1 cellular context compared by ENCODE assay signal in the genomic region with DNA sequence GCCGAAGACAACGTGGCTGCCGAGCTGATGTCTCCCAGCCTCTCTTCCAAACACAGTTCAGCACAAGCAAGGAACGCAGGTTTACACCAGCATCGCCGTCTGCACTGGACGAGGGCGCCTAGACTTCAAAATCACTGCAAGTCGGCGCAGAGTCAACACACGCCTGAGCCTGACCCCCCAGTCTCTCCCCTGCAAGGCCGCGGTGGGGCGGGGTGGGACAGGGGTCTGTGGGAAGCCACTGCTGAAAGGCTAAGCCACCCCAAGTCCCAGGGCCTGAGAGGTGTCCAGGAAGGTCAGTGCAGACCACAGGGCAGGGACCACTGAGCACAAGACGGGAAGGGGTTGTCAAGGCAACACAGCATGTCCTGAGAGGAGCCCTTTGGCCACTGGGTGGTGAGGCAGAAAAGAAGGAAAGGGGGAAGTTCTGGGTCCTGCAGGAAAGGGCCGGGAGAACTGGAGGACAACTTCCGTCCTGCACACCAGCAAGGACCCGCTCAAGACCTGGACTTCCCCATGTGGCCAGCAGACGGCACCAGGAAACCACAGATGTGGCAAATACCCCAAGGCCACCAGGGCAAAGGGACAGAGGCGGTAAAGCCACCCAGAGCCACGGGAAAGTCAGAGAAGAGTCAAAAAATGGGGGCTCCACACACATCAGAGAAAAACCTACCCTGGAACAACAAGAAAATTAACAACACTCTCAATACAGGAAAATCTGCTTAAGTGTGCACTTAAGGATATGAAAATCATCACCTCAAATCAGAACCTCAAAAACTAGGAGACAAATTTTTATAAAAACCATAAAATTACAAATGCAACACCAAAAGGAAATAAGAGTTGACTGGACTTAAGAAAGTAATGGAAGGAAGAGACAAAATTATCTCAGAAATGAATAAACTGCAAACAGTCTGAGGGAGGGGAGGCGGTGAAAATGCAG.
TF ChIP-seq lines count a peak whose summit lies in the region.

No MANE protein-coding gene starts in this region.

TF ChIP-seq in HepG2, 621 proteins besides CTCF, POLR2A, EP300 and RAD21 (continued from another document and continues in another):
- no peak for TF ChIP-seq ZSCAN25 (CRISPR knock-in tag; IDR thresholded peaks at IDR 0.05)
- TF ChIP-seq NCOA2 (CRISPR knock-in tag; IDR thresholded peaks at IDR 0.05): no peak
- 0 out of 2 replicates have a peak, but pooled peaks have one; percentile 32 for TF ChIP-seq ZBTB7B (CRISPR knock-in tag; IDR thresholded peaks at IDR 0.05)
- no peak for TF ChIP-seq FOXA1 (IDR thresholded peaks at IDR 0.05)
- TF ChIP-seq FOXA1 (CRISPR knock-in tag; IDR thresholded peaks at IDR 0.05): no peak
- TF ChIP-seq KLF11 (CRISPR knock-in tag; IDR thresholded peaks at IDR 0.05): no peak
- no peak for TF ChIP-seq KDM5B (CRISPR knock-in tag; IDR thresholded peaks at IDR 0.05; ENCODE audit: borderline replicate concordance)
- TF ChIP-seq ZNF564 (CRISPR knock-in tag; IDR thresholded peaks at IDR 0.05): no peak
- TF ChIP-seq ZNF589 (CRISPR knock-in tag; conservative IDR thresholded peaks at IDR 0.05): no peak
- no peak for TF ChIP-seq PRPF4 (IDR thresholded peaks at IDR 0.05; ENCODE audit: low read depth, low read length, poor library complexity, severe bottlenecking)
- TF ChIP-seq, protein P1, sequence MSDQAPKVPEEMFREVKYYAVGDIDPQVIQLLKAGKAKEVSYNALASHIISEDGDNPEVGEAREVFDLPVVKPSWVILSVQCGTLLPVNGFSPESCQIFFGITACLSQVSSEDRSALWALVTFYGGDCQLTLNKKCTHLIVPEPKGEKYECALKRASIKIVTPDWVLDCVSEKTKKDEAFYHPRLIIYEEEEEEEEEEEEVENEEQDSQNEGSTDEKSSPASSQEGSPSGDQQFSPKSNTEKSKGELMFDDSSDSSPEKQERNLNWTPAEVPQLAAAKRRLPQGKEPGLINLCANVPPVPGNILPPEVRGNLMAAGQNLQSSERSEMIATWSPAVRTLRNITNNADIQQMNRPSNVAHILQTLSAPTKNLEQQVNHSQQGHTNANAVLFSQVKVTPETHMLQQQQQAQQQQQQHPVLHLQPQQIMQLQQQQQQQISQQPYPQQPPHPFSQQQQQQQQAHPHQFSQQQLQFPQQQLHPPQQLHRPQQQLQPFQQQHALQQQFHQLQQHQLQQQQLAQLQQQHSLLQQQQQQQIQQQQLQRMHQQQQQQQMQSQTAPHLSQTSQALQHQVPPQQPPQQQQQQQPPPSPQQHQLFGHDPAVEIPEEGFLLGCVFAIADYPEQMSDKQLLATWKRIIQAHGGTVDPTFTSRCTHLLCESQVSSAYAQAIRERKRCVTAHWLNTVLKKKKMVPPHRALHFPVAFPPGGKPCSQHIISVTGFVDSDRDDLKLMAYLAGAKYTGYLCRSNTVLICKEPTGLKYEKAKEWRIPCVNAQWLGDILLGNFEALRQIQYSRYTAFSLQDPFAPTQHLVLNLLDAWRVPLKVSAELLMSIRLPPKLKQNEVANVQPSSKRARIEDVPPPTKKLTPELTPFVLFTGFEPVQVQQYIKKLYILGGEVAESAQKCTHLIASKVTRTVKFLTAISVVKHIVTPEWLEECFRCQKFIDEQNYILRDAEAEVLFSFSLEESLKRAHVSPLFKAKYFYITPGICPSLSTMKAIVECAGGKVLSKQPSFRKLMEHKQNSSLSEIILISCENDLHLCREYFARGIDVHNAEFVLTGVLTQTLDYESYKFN (CRISPR knock-in tag; conservative IDR thresholded peaks at IDR 0.05): no peak
- TF ChIP-seq ZNF737 (CRISPR knock-in tag; IDR thresholded peaks at IDR 0.05; ENCODE audit: borderline replicate concordance): no peak
- TF ChIP-seq ZKSCAN1 (IDR thresholded peaks at IDR 0.05; ENCODE audit: low read length): no peak
- no peak for TF ChIP-seq SALL2 (CRISPR knock-in tag; IDR thresholded peaks at IDR 0.05)
- TF ChIP-seq ZNF530 (CRISPR knock-in tag; IDR thresholded peaks at IDR 0.05; ENCODE audit: low read depth): no peak
- no peak for TF ChIP-seq ZNF563 (CRISPR knock-in tag; IDR thresholded peaks at IDR 0.05)
- TF ChIP-seq JARID2 (CRISPR knock-in tag; IDR thresholded peaks at IDR 0.05; ENCODE audit: insufficient replicate concordance): no peak
- TF ChIP-seq CBX5 (CRISPR knock-in tag; IDR thresholded peaks at IDR 0.05; ENCODE audit: borderline replicate concordance): no peak
- no peak for TF ChIP-seq ARID2 (CRISPR knock-in tag; IDR thresholded peaks at IDR 0.05; ENCODE audit: borderline replicate concordance)
- no peak for TF ChIP-seq ZNF616 (CRISPR knock-in tag; IDR thresholded peaks at IDR 0.05; ENCODE audit: low read depth)
- TF ChIP-seq ARNTL (CRISPR knock-in tag; IDR thresholded peaks at IDR 0.05): 0 out of 2 replicates have a peak, but pooled peaks have one; percentile 42
- no peak for TF ChIP-seq TP53 (CRISPR knock-in tag; conservative IDR thresholded peaks at IDR 0.05)
- TF ChIP-seq, protein P2, sequence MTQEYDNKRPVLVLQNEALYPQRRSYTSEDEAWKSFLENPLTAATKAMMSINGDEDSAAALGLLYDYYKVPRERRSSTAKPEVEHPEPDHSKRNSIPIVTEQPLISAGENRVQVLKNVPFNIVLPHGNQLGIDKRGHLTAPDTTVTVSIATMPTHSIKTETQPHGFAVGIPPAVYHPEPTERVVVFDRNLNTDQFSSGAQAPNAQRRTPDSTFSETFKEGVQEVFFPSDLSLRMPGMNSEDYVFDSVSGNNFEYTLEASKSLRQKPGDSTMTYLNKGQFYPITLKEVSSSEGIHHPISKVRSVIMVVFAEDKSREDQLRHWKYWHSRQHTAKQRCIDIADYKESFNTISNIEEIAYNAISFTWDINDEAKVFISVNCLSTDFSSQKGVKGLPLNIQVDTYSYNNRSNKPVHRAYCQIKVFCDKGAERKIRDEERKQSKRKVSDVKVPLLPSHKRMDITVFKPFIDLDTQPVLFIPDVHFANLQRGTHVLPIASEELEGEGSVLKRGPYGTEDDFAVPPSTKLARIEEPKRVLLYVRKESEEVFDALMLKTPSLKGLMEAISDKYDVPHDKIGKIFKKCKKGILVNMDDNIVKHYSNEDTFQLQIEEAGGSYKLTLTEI (CRISPR knock-in tag; conservative IDR thresholded peaks at IDR 0.05): no peak
- no peak for TF ChIP-seq ZNF343 (CRISPR knock-in tag; IDR thresholded peaks at IDR 0.05)
- no peak for TF ChIP-seq NR2C2 (CRISPR knock-in tag; IDR thresholded peaks at IDR 0.05; ENCODE audit: borderline replicate concordance)
- no peak for TF ChIP-seq ZNF614 (CRISPR knock-in tag; IDR thresholded peaks at IDR 0.05; ENCODE audit: borderline replicate concordance)
- no peak for TF ChIP-seq TSC22D2 (CRISPR knock-in tag; IDR thresholded peaks at IDR 0.05; ENCODE audit: borderline replicate concordance)
- no peak for TF ChIP-seq CBX1 (IDR thresholded peaks at IDR 0.05; ENCODE audit: low read depth)
- no peak for TF ChIP-seq SYNCRIP (IDR thresholded peaks at IDR 0.05; ENCODE audit: insufficient read depth, low read depth, low read length)
- no peak for TF ChIP-seq TBX3 (IDR thresholded peaks at IDR 0.05; ENCODE audit: borderline replicate concordance)
- TF ChIP-seq, protein P3, sequence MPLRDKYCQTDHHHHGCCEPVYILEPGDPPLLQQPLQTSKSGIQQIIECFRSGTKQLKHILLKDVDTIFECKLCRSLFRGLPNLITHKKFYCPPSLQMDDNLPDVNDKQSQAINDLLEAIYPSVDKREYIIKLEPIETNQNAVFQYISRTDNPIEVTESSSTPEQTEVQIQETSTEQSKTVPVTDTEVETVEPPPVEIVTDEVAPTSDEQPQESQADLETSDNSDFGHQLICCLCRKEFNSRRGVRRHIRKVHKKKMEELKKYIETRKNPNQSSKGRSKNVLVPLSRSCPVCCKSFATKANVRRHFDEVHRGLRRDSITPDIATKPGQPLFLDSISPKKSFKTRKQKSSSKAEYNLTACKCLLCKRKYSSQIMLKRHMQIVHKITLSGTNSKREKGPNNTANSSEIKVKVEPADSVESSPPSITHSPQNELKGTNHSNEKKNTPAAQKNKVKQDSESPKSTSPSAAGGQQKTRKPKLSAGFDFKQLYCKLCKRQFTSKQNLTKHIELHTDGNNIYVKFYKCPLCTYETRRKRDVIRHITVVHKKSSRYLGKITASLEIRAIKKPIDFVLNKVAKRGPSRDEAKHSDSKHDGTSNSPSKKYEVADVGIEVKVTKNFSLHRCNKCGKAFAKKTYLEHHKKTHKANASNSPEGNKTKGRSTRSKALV (CRISPR knock-in tag; IDR thresholded peaks at IDR 0.05): no peak
- TF ChIP-seq, protein P4, sequence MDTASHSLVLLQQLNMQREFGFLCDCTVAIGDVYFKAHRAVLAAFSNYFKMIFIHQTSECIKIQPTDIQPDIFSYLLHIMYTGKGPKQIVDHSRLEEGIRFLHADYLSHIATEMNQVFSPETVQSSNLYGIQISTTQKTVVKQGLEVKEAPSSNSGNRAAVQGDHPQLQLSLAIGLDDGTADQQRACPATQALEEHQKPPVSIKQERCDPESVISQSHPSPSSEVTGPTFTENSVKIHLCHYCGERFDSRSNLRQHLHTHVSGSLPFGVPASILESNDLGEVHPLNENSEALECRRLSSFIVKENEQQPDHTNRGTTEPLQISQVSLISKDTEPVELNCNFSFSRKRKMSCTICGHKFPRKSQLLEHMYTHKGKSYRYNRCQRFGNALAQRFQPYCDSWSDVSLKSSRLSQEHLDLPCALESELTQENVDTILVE (CRISPR knock-in tag; IDR thresholded peaks at IDR 0.05): no peak
- TF ChIP-seq PAX8 (CRISPR knock-in tag; IDR thresholded peaks at IDR 0.05; ENCODE audit: borderline replicate concordance): 0 out of 2 replicates have a peak, but pooled peaks have one; percentile 35
- TF ChIP-seq, protein P5, sequence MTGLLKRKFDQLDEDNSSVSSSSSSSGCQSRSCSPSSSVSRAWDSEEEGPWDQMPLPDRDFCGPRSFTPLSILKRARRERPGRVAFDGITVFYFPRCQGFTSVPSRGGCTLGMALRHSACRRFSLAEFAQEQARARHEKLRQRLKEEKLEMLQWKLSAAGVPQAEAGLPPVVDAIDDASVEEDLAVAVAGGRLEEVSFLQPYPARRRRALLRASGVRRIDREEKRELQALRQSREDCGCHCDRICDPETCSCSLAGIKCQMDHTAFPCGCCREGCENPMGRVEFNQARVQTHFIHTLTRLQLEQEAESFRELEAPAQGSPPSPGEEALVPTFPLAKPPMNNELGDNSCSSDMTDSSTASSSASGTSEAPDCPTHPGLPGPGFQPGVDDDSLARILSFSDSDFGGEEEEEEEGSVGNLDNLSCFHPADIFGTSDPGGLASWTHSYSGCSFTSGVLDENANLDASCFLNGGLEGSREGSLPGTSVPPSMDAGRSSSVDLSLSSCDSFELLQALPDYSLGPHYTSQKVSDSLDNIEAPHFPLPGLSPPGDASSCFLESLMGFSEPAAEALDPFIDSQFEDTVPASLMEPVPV (CRISPR knock-in tag; IDR thresholded peaks at IDR 0.05): no peak
- TF ChIP-seq YY1 (IDR thresholded peaks at IDR 0.05; ENCODE audit: insufficient read depth, insufficient replicate concordance, low read depth, low read length): no peak
- TF ChIP-seq ZBTB20 (CRISPR knock-in tag; IDR thresholded peaks at IDR 0.05; ENCODE audit: borderline replicate concordance, low read depth): no peak
- TF ChIP-seq KAT2B (IDR thresholded peaks at IDR 0.05; ENCODE audit: borderline replicate concordance, low read depth, low read length): no peak
- TF ChIP-seq ZNF326 (CRISPR knock-in tag; IDR thresholded peaks at IDR 0.05; ENCODE audit: borderline replicate concordance): no peak
- TF ChIP-seq MIER3 (CRISPR knock-in tag; IDR thresholded peaks at IDR 0.05; ENCODE audit: borderline replicate concordance): no peak
- no peak for TF ChIP-seq ZNF547 (CRISPR knock-in tag; IDR thresholded peaks at IDR 0.05)
- no peak for TF ChIP-seq ZNF724P (CRISPR knock-in tag; IDR thresholded peaks at IDR 0.05; ENCODE audit: borderline replicate concordance)
- TF ChIP-seq SMAD9 (CRISPR knock-in tag; IDR thresholded peaks at IDR 0.05): no peak
- TF ChIP-seq PHF21A (CRISPR knock-in tag; IDR thresholded peaks at IDR 0.05): no peak
- TF ChIP-seq ZBTB42 (CRISPR knock-in tag; IDR thresholded peaks at IDR 0.05): no peak
- TF ChIP-seq ZBTB38 (CRISPR knock-in tag; IDR thresholded peaks at IDR 0.05): peak; percentile 93
- TF ChIP-seq TMF1 (CRISPR knock-in tag; IDR thresholded peaks at IDR 0.05; ENCODE audit: low read depth): no peak
- no peak for TF ChIP-seq KDM6A (CRISPR knock-in tag; IDR thresholded peaks at IDR 0.05; ENCODE audit: low read depth)
- TF ChIP-seq ZNF446 (CRISPR knock-in tag; IDR thresholded peaks at IDR 0.05): no peak
- TF ChIP-seq AGO1 (IDR thresholded peaks at IDR 0.05; ENCODE audit: low read depth, low read length, poor library complexity, severe bottlenecking): no peak
- no peak for TF ChIP-seq ZNF335 (CRISPR knock-in tag; IDR thresholded peaks at IDR 0.05)
- TF ChIP-seq ZNF678 (CRISPR knock-in tag; IDR thresholded peaks at IDR 0.05): no peak
- no peak for TF ChIP-seq HNRNPLL (IDR thresholded peaks at IDR 0.05; ENCODE audit: low read depth, low read length, poor library complexity, severe bottlenecking)
- peak; percentile 66; the same call in 1 of the 2 replicates for TF ChIP-seq ZNF782 (CRISPR knock-in tag; IDR thresholded peaks at IDR 0.05; ENCODE audit: borderline replicate concordance)
- no peak for TF ChIP-seq RELA (CRISPR knock-in tag; IDR thresholded peaks at IDR 0.05)
- TF ChIP-seq REL (CRISPR knock-in tag; conservative IDR thresholded peaks at IDR 0.05): no peak
- TF ChIP-seq STAT5B (CRISPR knock-in tag; IDR thresholded peaks at IDR 0.05): no peak
- TF ChIP-seq, protein P6, sequence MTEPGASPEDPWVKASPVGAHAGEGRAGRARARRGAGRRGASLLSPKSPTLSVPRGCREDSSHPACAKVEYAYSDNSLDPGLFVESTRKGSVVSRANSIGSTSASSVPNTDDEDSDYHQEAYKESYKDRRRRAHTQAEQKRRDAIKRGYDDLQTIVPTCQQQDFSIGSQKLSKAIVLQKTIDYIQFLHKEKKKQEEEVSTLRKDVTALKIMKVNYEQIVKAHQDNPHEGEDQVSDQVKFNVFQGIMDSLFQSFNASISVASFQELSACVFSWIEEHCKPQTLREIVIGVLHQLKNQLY (CRISPR knock-in tag; IDR thresholded peaks at IDR 0.05): no peak
- TF ChIP-seq, protein P7, sequence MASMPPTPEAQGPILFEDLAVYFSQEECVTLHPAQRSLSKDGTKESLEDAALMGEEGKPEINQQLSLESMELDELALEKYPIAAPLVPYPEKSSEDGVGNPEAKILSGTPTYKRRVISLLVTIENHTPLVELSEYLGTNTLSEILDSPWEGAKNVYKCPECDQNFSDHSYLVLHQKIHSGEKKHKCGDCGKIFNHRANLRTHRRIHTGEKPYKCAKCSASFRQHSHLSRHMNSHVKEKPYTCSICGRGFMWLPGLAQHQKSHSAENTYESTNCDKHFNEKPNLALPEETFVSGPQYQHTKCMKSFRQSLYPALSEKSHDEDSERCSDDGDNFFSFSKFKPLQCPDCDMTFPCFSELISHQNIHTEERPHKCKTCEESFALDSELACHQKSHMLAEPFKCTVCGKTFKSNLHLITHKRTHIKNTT (CRISPR knock-in tag; IDR thresholded peaks at IDR 0.05): no peak
- TF ChIP-seq MAF1 (CRISPR knock-in tag; IDR thresholded peaks at IDR 0.05; ENCODE audit: borderline replicate concordance): no peak
- TF ChIP-seq HNF4A (CRISPR knock-in tag; IDR thresholded peaks at IDR 0.05): no peak
- no peak for TF ChIP-seq ZBTB21 (CRISPR knock-in tag; IDR thresholded peaks at IDR 0.05)
- TF ChIP-seq NFIB (CRISPR knock-in tag; IDR thresholded peaks at IDR 0.05; ENCODE audit: borderline replicate concordance): no peak
